In genomic region chr19:2270157-2270571, GRCh38 we compare ENCODE assay signal across 8 cellular contexts. TPM values are rescaled to one million over a fixed set of nuclear protein-coding genes. Genes with fewer than 3 reads are reported as not detected.
DNase-seq lines count a peak whose midpoint lies in the region; ATAC-seq and TF ChIP-seq lines count a peak whose summit lies in the region.

No MANE protein-coding gene starts in this region.

- H2BK120ac ChIP-seq in mesendoderm (ENCODE audit: low read depth, low read length) = no peak overlapping the region

- no peak for DNase-seq in Calu3
- DNase-seq in RWPE2 (ENCODE audit: low spot score) = no peak
- DNase-seq in mesendoderm = no peak
- peak; percentile 54 for DNase-seq in transverse colon
- DNase-seq in Ammon's horn (ENCODE audit: low spot score) = no peak

- H3K4me1 ChIP-seq in RWPE2 (ENCODE audit: insufficient read depth, poor library complexity, severe bottlenecking) = peaks cover 8% of the 10 kb centered on the region
- H3K4me1 ChIP-seq in mesendoderm (ENCODE audit: control insufficient read depth, low read depth, low read length) = no peaks in the 10 kb centered on the region
- H3K4me1 ChIP-seq in transverse colon = peaks cover 39 to 61% (median 54%) of the 10 kb centered on the region in 4 donors

- peak overlapping the region; percentile 69 for H3K18ac ChIP-seq in mesendoderm (ENCODE audit: low read length)

- peaks cover 7% of the 10 kb centered on the region for H3K79me1 ChIP-seq in mesendoderm (ENCODE audit: low read length)

- intact Hi-C loops in Calu3 (cut with micrococcal nuclease; ENCODE audit: unreplicated experiment) = loop anchor here (5.0 kb wide), 2 partner anchors 33 to 113 kb away; partner anchors contain the start of genes PLEKHJ1 and SF3A2
- intact Hi-C loops in dendritic cell treated with granulocyte-macrophage colony-stimulating factor and Interleukin-4, amounts not matched to agents 40 ng/mL and 50 ng/mL, for 4 days (cut with micrococcal nuclease) = loop anchor here (5.0 to 10.0 kb wide), 2 partner anchors 118 to 345 kb away; partner anchors contain the start of gene AP3D1
- intact Hi-C loops in transverse colon (cut with DNase I; ENCODE audit: low total_unique reads) = loop anchor here (5.0 kb wide), 1 partner anchor 108 kb away; the partner anchor contains the start of gene DOT1L

- H2BK5ac ChIP-seq in mesendoderm (ENCODE audit: low read length) = no peak overlapping the region

- no peak overlapping the region for H3K4me2 ChIP-seq in mesendoderm (ENCODE audit: low read length)

- no CpG with 5 or more reads among the region's 51 CpGs for WGBS in mesendoderm (ENCODE audit: extremely low coverage, insufficient coverage, low lambda C conversion rate)
- WGBS in transverse colon (ENCODE audit: low coverage in 1 of 2), 2 donors = 0% methylated on average over 24 of the region's 51 CpGs; no CpG with 5 or more reads in 1 of the 2 donors

- H3K4me3 ChIP-seq in RWPE2 (ENCODE audit: severe bottlenecking) (peak overlapping the region; percentile 95), mesendoderm (ENCODE audit: low read length) (peak overlapping the region; percentile 100), transverse colon (peak overlapping the region; percentile 92 to 100 (median 96))

- no peak for TF ChIP-seq CTCF in Calu3 (IDR thresholded peaks at IDR 0.05; ENCODE audit: unreplicated experiment)
- no peak for TF ChIP-seq CTCF in RWPE2 (IDR thresholded peaks at IDR 0.05; ENCODE audit: poor library complexity, severe bottlenecking)
- TF ChIP-seq CTCF in transverse colon (IDR thresholded peaks at IDR 0.05) = no peak

- no peaks in the 10 kb centered on the region for H3K27me3 Mint-ChIP-seq in Calu3 (ENCODE audit: unreplicated experiment)
- no peaks in the 10 kb centered on the region for H3K27me3 Mint-ChIP-seq in dendritic cell treated with granulocyte-macrophage colony-stimulating factor and Interleukin-4, amounts not matched to agents 40 ng/mL and 50 ng/mL, for 4 days

- BruUV-seq in Calu3 (replicated peaks; lab: Mats Ljungman, UMichigan) = no TSS peak

- H3K56ac ChIP-seq in mesendoderm (ENCODE audit: low read length) = peak overlapping the region; percentile 100

- TF ChIP-seq EP300 in transverse colon (IDR thresholded peaks at IDR 0.05; ENCODE audit: low read depth) = no peak

- H2AK5ac ChIP-seq in mesendoderm (ENCODE audit: low read length) = no peak overlapping the region

- H3K36me3 Mint-ChIP-seq in Calu3 (ENCODE audit: insufficient read depth, unreplicated experiment) = peaks cover 79% of the 10 kb centered on the region
- H3K36me3 Mint-ChIP-seq in dendritic cell treated with granulocyte-macrophage colony-stimulating factor and Interleukin-4, amounts not matched to agents 40 ng/mL and 50 ng/mL, for 4 days (ENCODE audit: low read depth) = peaks cover 59% of the 10 kb centered on the region

- no peak overlapping the region for H4K5ac ChIP-seq in mesendoderm (ENCODE audit: low read length)

- H3K9me3 Mint-ChIP-seq in Calu3 (ENCODE audit: low read depth, unreplicated experiment) = no peaks in the 10 kb centered on the region
- no peaks in the 10 kb centered on the region for H3K9me3 Mint-ChIP-seq in dendritic cell treated with granulocyte-macrophage colony-stimulating factor and Interleukin-4, amounts not matched to agents 40 ng/mL and 50 ng/mL, for 4 days

- no peaks in the 10 kb centered on the region for H3K9me3 ChIP-seq in RWPE2 (ENCODE audit: severe bottlenecking)
- H3K9me3 ChIP-seq in transverse colon = no peaks in the 10 kb centered on the region

- peak overlapping the region; percentile 100 for H3K9ac ChIP-seq in mesendoderm (ENCODE audit: low read length)

- no peak for TF ChIP-seq POLR2A in transverse colon (IDR thresholded peaks at IDR 0.05)

- peaks cover 38% of the 10 kb centered on the region for H3K79me2 ChIP-seq in mesendoderm (ENCODE audit: control insufficient read depth, insufficient read depth, low read length)

- H3K27ac ChIP-seq in RWPE2 (ENCODE audit: poor library complexity, severe bottlenecking) (peak overlapping the region; percentile 87), mesendoderm (ENCODE audit: low read depth, low read length) (peak overlapping the region; percentile 84), transverse colon (peak overlapping the region; percentile 97 to 99 (median 99))

- H3K36me3 ChIP-seq in RWPE2 (ENCODE audit: low read depth) (peaks cover 40% of the 10 kb centered on the region), mesendoderm (ENCODE audit: control insufficient read depth, insufficient read depth, low read length) (peaks cover 5% of the 10 kb centered on the region), transverse colon (peaks cover 0 to 12% (median 5%) of the 10 kb centered on the region in 4 donors)

- peaks cover 25% of the 10 kb centered on the region for H3K4me1 Mint-ChIP-seq in Calu3 (ENCODE audit: low read depth, unreplicated experiment)
- H3K4me1 Mint-ChIP-seq in dendritic cell treated with granulocyte-macrophage colony-stimulating factor and Interleukin-4, amounts not matched to agents 40 ng/mL and 50 ng/mL, for 4 days (ENCODE audit: low read depth) = peaks cover 71% of the 10 kb centered on the region

- H3K27me3 ChIP-seq in RWPE2 (ENCODE audit: insufficient read depth, poor library complexity, severe bottlenecking) = no peaks in the 10 kb centered on the region
- no peaks in the 10 kb centered on the region for H3K27me3 ChIP-seq in mesendoderm (ENCODE audit: insufficient read depth, low read length, poor library complexity)
- H3K27me3 ChIP-seq in transverse colon = no peaks in the 10 kb centered on the region

- no peak overlapping the region for H4K8ac ChIP-seq in mesendoderm (ENCODE audit: low read depth, low read length)

- no peak for ATAC-seq in RWPE2 (ENCODE audit: low read depth)
- no peak for ATAC-seq in GM19395 (IDR thresholded peaks at IDR 0.05; ENCODE audit: unreplicated experiment)
- no peak for ATAC-seq in HG02623 (IDR thresholded peaks at IDR 0.05; ENCODE audit: unreplicated experiment)

- peak overlapping the region; percentile 79 for H3K27ac Mint-ChIP-seq in Calu3 (ENCODE audit: unreplicated experiment)
- peak overlapping the region; percentile 98 for H3K27ac Mint-ChIP-seq in dendritic cell treated with granulocyte-macrophage colony-stimulating factor and Interleukin-4, amounts not matched to agents 40 ng/mL and 50 ng/mL, for 4 days

- CTCF ChIA-PET in Calu3 (lab: Charles Lee) = no interaction called here

- peak overlapping the region; percentile 89 for H3K23ac ChIP-seq in mesendoderm (ENCODE audit: low read length)

- peak overlapping the region; percentile 77 for H3K4ac ChIP-seq in mesendoderm (ENCODE audit: low read depth, low read length)

- peak overlapping the region; percentile 95 for H3K4me3 Mint-ChIP-seq in Calu3 (ENCODE audit: low read depth, unreplicated experiment)
- H3K4me3 Mint-ChIP-seq in dendritic cell treated with granulocyte-macrophage colony-stimulating factor and Interleukin-4, amounts not matched to agents 40 ng/mL and 50 ng/mL, for 4 days = peak overlapping the region; percentile 90

- in situ Hi-C loops in transverse colon (cut with MboI; ENCODE audit: low pct_ligation_motif_present in 1 of 4, low pct_unique_long_range_greater_than_20kb in 1 of 4, low sequenced_read_pairs in 3 of 4) = loop anchor here in 1 of 4 donors (25.0 kb wide), 1 partner anchor 108 kb away; the partner anchor contains the start of genes AP3D1 and DOT1L

- no peak overlapping the region for H2BK15ac ChIP-seq in mesendoderm (replicated peaks; ENCODE audit: low read depth)

RNA-seq across cellular contexts. Expression of gene PEAK3, which starts 11.8 kb away (rescaled TPM):
- total RNA-seq in Calu3 (2022) (not detected in 2 replicates), transverse colon (1 to 10 TPM in 2 of 4 donors, under 1 TPM in 1, not detected in 1; 0.27 to 1.1 (median 1.1) TPM)
- polyA plus RNA-seq in mesendoderm (2013, experiment 1 of 2) = 0.01 TPM
- 0.01 TPM for polyA plus RNA-seq in mesendoderm (2013, experiment 2 of 2)

RNA-seq across cellular contexts. Expression of gene JSRP1, which starts 13.9 kb away (rescaled TPM):
- total RNA-seq in Calu3 (2022) (0.73 TPM in 1 of 2 replicates, not detected in the other), transverse colon (1 to 10 TPM in 1 of 4 donors, not detected in 3; 5.6 TPM)
- 0.44 TPM for polyA plus RNA-seq in mesendoderm (2013, experiment 1 of 2)
- polyA plus RNA-seq in mesendoderm (2013, experiment 2 of 2) = 0.57 TPM

RNA-seq across cellular contexts. Expression of gene AMH, which starts 21.0 kb away (rescaled TPM):
- total RNA-seq in Calu3 (2022) (3.7 and 5.0 TPM in 2 replicates), transverse colon (1 to 10 TPM in 2 of 4 donors, not detected in 2; 1.1 to 3.5 TPM)
- polyA plus RNA-seq in mesendoderm (2013, experiment 1 of 2) = 4.2 TPM
- 3.9 TPM for polyA plus RNA-seq in mesendoderm (2013, experiment 2 of 2)

RNA-seq across cellular contexts. Expression of gene SF3A2, which starts 33.5 kb away (rescaled TPM):
- 83.0 and 83.6 TPM in 2 replicates for total RNA-seq in Calu3 (2022)
- 109 TPM for polyA plus RNA-seq in mesendoderm (2013, experiment 1 of 2)
- polyA plus RNA-seq in mesendoderm (2013, experiment 2 of 2) = 111 TPM
- 10 to 100 TPM; 35.8 to 54.6 (median 41.6) TPM for total RNA-seq in transverse colon

RNA-seq across cellular contexts. Expression of gene PLEKHJ1, which starts 34.0 kb away (rescaled TPM):
- total RNA-seq in Calu3 (2022) = 38.7 and 43.5 TPM in 2 replicates
- 101 TPM for polyA plus RNA-seq in mesendoderm (2013, experiment 1 of 2)
- 99.1 TPM for polyA plus RNA-seq in mesendoderm (2013, experiment 2 of 2)
- 100 to 1,000 TPM; 184 to 332 (median 254) TPM for total RNA-seq in transverse colon
